ENCODE assay signal across 23 cellular contexts in genomic region chr10:8979976-8980375, GRCh38.
DNase-seq lines count a peak whose midpoint lies in the region; ATAC-seq and TF ChIP-seq lines count a peak whose summit lies in the region.
"Had no signal": no experiment of that assay in that cellular context is flagged by ENCODE, and none has a peak within 500 bp of the region (broad histone marks: within the 10 kb centered on the region; RNA-seq: fewer than 3 reads in every experiment).

No MANE protein-coding gene starts in this region.

- no peaks in the 10 kb centered on the region for H3K9me3 ChIP-seq in breast epithelium
- H3K9me3 ChIP-seq: A549, BE2C, BLaER1 had no signal

- ATAC-seq in omental fat pad (ENCODE audit: low FRiP score), result peak; percentile 32
- ATAC-seq: A549, GM12878 had no signal

- intact Hi-C loops in head of caudate nucleus (cut with DNase I), result no loop called here
- intact Hi-C loops in breast epithelium (cut with DNase I; ENCODE audit: low total_unique reads), result no loop called here

- no peak overlapping the region for H3K4me3 ChIP-seq in epithelial cell of esophagus (ENCODE audit: low read length)
- no peak overlapping the region for H3K4me3 ChIP-seq in breast epithelium
- H3K4me3 ChIP-seq: A549, BLaER1, GM12878 had no signal

- DNase-seq in epithelial cell of esophagus (ENCODE audit: low read depth) (peak; percentile 49), head of caudate nucleus (peak in 37 of 42 donors; percentile 3 to 75 (median 32)), omental fat pad (ENCODE audit: low spot score) (no peak), breast epithelium (ENCODE audit: low spot score in 2 of 2) (no peak), NCI-H69 (lab: John Stamatoyannopoulos, UW) (no peak)
- no peak for DNase-seq in stimulated activated CD4-positive, alpha-beta T cell treated with anti-CD3 and anti-CD28 coated beads, Interleukin-2, amount 100 ng/mL, for 48 hours
- DNase-seq: BE2C; C1 segment of cervical spinal cord; CD4-positive, alpha-beta memory T cell; CD4-positive, CD25-positive, alpha-beta regulatory T cell; CD8-positive, alpha-beta memory T cell; COR-L47; DMS 273 treated with DMSO at 0.1 percent for 48 hours; DMS153; DMS53; DMS79; DND-41; EL; GDM1 had no signal

- no peaks in the 10 kb centered on the region for H3K27me3 ChIP-seq in breast epithelium
- H3K27me3 ChIP-seq: BE2C, BLaER1 had no signal

- no peak for TF ChIP-seq POLR2A in breast epithelium (IDR thresholded peaks at IDR 0.05)

- H3K27ac ChIP-seq in breast epithelium, result no peak overlapping the region
- H3K27ac ChIP-seq: 22Rv1, A549, BLaER1 had no signal

- no peak for TF ChIP-seq CTCF in epithelial cell of esophagus (IDR thresholded peaks at IDR 0.05; ENCODE audit: insufficient read depth, low read depth, low read length, missing control alignments)
- TF ChIP-seq CTCF in omental fat pad (IDR thresholded peaks at IDR 0.05), result no peak
- TF ChIP-seq CTCF in breast epithelium (IDR thresholded peaks at IDR 0.05), result no peak

- no peaks in the 10 kb centered on the region for H3K4me1 ChIP-seq in breast epithelium
- H3K4me1 ChIP-seq: A549, BLaER1 had no signal

- no peaks in the 10 kb centered on the region for H3K36me3 ChIP-seq in breast epithelium
- H3K36me3 ChIP-seq: BE2C, BLaER1 had no signal

Comparison
In these comparisons a context has a peak if more than half of its experiments do, and no peak if none do; other contexts are left out.
1. DNase-seq: peak in epithelial cell of esophagus (single experiment) and head of caudate nucleus (37 of 42); none in omental fat pad (single experiment), breast epithelium (0 of 2), NCI-H69 (single experiment) and stimulated activated CD4-positive, alpha-beta T cell treated with anti-CD3 and anti-CD28 coated beads, Interleukin-2, amount 100 ng/mL, for 48 hours (0 of 2).